26 cellular contexts compared by ENCODE assay signal in genomic region chr14:39307815-39308214, GRCh38.
"Had no signal": no experiment of that assay in that cellular context is flagged by ENCODE, and none has a peak within 500 bp of the region (broad histone marks: within the 10 kb centered on the region; RNA-seq: fewer than 3 reads in every experiment).

No MANE protein-coding gene starts in this region.

- H3K9me3 ChIP-seq: colonic mucosa, esophagus muscularis mucosa, esophagus squamous epithelium, gastrocnemius medialis, gastroesophageal sphincter, heart left ventricle, heart right ventricle had no signal

- H3K27ac Mint-ChIP-seq: dendritic cell treated with granulocyte-macrophage colony-stimulating factor and Interleukin-4, amounts not matched to agents 40 ng/mL and 50 ng/mL, for 4 days; effector memory CD8-positive, alpha-beta T cell; endodermal cell had no signal

- H3K4me3 ChIP-seq: colonic mucosa, coronary artery, dorsolateral prefrontal cortex, esophagus muscularis mucosa, esophagus squamous epithelium, gastrocnemius medialis, gastroesophageal sphincter, heart left ventricle, heart right ventricle had no signal

- H3K27me3 ChIP-seq: colonic mucosa, dorsolateral prefrontal cortex, esophagus muscularis mucosa, esophagus squamous epithelium, foreskin keratinocyte, gastrocnemius medialis, gastroesophageal sphincter, heart left ventricle, heart right ventricle had no signal

- H3K36me3 ChIP-seq: colonic mucosa had no signal

- H3K4me1 ChIP-seq: colonic mucosa, esophagus squamous epithelium, foreskin keratinocyte had no signal

- FAIRE-seq: endothelial cell of umbilical vein had no signal

- H3K4me3 Mint-ChIP-seq: dendritic cell treated with granulocyte-macrophage colony-stimulating factor and Interleukin-4, amounts not matched to agents 40 ng/mL and 50 ng/mL, for 4 days; effector memory CD8-positive, alpha-beta T cell; endodermal cell had no signal

- H3K27me3 Mint-ChIP-seq: dendritic cell treated with granulocyte-macrophage colony-stimulating factor and Interleukin-4, amounts not matched to agents 40 ng/mL and 50 ng/mL, for 4 days; effector memory CD8-positive, alpha-beta T cell had no signal

- ATAC-seq: effector memory CD8-positive, alpha-beta T cell; esophagus mucosa; foreskin keratinocyte; gastrocnemius medialis; gastroesophageal sphincter; heart left ventricle; heart right ventricle had no signal

- H3K4me1 Mint-ChIP-seq: endodermal cell had no signal

- H3K9me3 Mint-ChIP-seq: dendritic cell treated with granulocyte-macrophage colony-stimulating factor and Interleukin-4, amounts not matched to agents 40 ng/mL and 50 ng/mL, for 4 days; effector memory CD8-positive, alpha-beta T cell; endodermal cell had no signal

- DNase-seq: colonic mucosa; cortex of kidney; dermis blood vessel endothelial cell; dorsolateral prefrontal cortex; effector CD4-positive, alpha-beta T cell; effector CD8-positive, alpha-beta T cell; effector memory CD4-positive, alpha-beta T cell; effector memory CD8-positive, alpha-beta T cell; endodermal cell; erythroblast; esophagus squamous epithelium; foreskin fibroblast; foreskin keratinocyte; foreskin melanocyte; gastrocnemius medialis; glutamatergic neuron; head of caudate nucleus; heart left ventricle; heart right ventricle had no signal

- H3K27ac ChIP-seq: colonic mucosa, coronary artery, dorsolateral prefrontal cortex, epithelial cell of prostate, esophagus muscularis mucosa, esophagus squamous epithelium, foreskin keratinocyte, gastrocnemius medialis, gastroesophageal sphincter, heart left ventricle, heart right ventricle had no signal
